Comparison of ENCODE assay signal across 8 cellular contexts in genomic region chr6:139374357-139375238, GRCh38. TPM values are rescaled to one million over a fixed set of nuclear protein-coding genes. Genes with fewer than 3 reads are reported as not detected.
A peak's percentile ranks its signal among the peaks of the same experiment; 100 is the strongest.
DNase-seq lines count a peak whose midpoint lies in the region; ATAC-seq and TF ChIP-seq lines count a peak whose summit lies in the region.

TSS of gene CITED2 (minus strand) at chr6:139374648. CDS start at chr6:139373944, 704 bp downstream.

- peak within 1 kb of the TSS; percentile 83 for H2AFZ ChIP-seq in GM23248

- H3K4me3 ChIP-seq in DOHH2 (ENCODE audit: low read length) (peak within 1 kb of the TSS; percentile 93), GM23248 (peak within 1 kb of the TSS; percentile 97), fibroblast of mammary gland (ENCODE audit: control insufficient read depth, low read depth, low read length) (peak within 1 kb of the TSS; percentile 97)

- H3K27ac Mint-ChIP-seq in activated T-helper 17 cell treated with anti-CD3 and anti-CD28 coated beads, Interleukin-2, amount 50 U/mL, for 72 hours, result peak within 1 kb of the TSS; percentile 97
- peak within 1 kb of the TSS; percentile 94 to 98 for H3K27ac Mint-ChIP-seq in natural killer cell treated with Interleukin-12 subunit alpha and Interleukin-12 subunit beta and Interleukin-15 and Interleukin-18, amount 100 ng/mL, for 72 hours

- H3K27ac ChIP-seq in DOHH2 (ENCODE audit: low read depth, low read length) (peak within 1 kb of the TSS; percentile 86), GM23248 (peak within 1 kb of the TSS; percentile 91), RWPE1 (peak within 1 kb of the TSS; percentile 99)

- peaks cover 32% of the 10 kb centered on the region for H3K36me3 ChIP-seq in DOHH2 (ENCODE audit: control insufficient read depth, low read length)
- H3K36me3 ChIP-seq in GM23248 (ENCODE audit: low read depth), result peaks cover 29% of the 10 kb centered on the region

- POLR2A ChIA-PET in RWPE1 (lab: Yijun Ruan, JAX; ENCODE audit: low non-redundant PET), result interaction anchor here (0.5 kb wide), 1 partner anchor 1268 kb away, joined by 3 read pairs; the partner anchor contains the start of gene PERP

- peaks cover 41% of the 10 kb centered on the region for H3K4me1 ChIP-seq in DOHH2 (ENCODE audit: control insufficient read depth, low read length)
- H3K4me1 ChIP-seq in GM23248 (ENCODE audit: insufficient read depth), result peaks cover 27% of the 10 kb centered on the region

- H4K20me1 ChIP-seq in DOHH2 (ENCODE audit: control insufficient read depth, insufficient read depth, low read depth, low read length), result peaks cover 4% of the 10 kb centered on the region; the same call in 1 of the 2 replicates
- H4K20me1 ChIP-seq in GM23248 (ENCODE audit: insufficient read depth), result peaks cover 5% of the 10 kb centered on the region; the same call in 1 of the 2 replicates

- no peaks in the 10 kb centered on the region for H3K9me3 Mint-ChIP-seq in activated T-helper 17 cell treated with anti-CD3 and anti-CD28 coated beads, Interleukin-2, amount 50 U/mL, for 72 hours
- no peaks in the 10 kb centered on the region for H3K9me3 Mint-ChIP-seq in natural killer cell treated with Interleukin-12 subunit alpha and Interleukin-12 subunit beta and Interleukin-15 and Interleukin-18, amount 100 ng/mL, for 72 hours

- H3K4me2 ChIP-seq in DOHH2 (ENCODE audit: low read length) (peak within 1 kb of the TSS; percentile 88), GM23248 (ENCODE audit: unreplicated experiment) (peak within 1 kb of the TSS; percentile 95)

- H3F3A ChIP-seq in DOHH2 (ENCODE audit: control insufficient read depth, insufficient read depth) (peaks cover 18% of the 10 kb centered on the region), GM23248 (ENCODE audit: insufficient read depth) (peaks cover 54% of the 10 kb centered on the region)

- H3K4me1 Mint-ChIP-seq in activated T-helper 17 cell treated with anti-CD3 and anti-CD28 coated beads, Interleukin-2, amount 50 U/mL, for 72 hours, result peaks cover 42% of the 10 kb centered on the region
- H3K4me1 Mint-ChIP-seq in natural killer cell treated with Interleukin-12 subunit alpha and Interleukin-12 subunit beta and Interleukin-15 and Interleukin-18, amount 100 ng/mL, for 72 hours (ENCODE audit: low read depth in 2 of 2), result peaks cover 59 to 65% of the 10 kb centered on the region in 2 donors

- no peaks in the 10 kb centered on the region for H3K27me3 Mint-ChIP-seq in activated T-helper 17 cell treated with anti-CD3 and anti-CD28 coated beads, Interleukin-2, amount 50 U/mL, for 72 hours
- no peaks in the 10 kb centered on the region for H3K27me3 Mint-ChIP-seq in natural killer cell treated with Interleukin-12 subunit alpha and Interleukin-12 subunit beta and Interleukin-15 and Interleukin-18, amount 100 ng/mL, for 72 hours

- in situ Hi-C loops in GM23248 (cut with MboI), result loop anchor here (10.0 to 25.0 kb wide), 3 partner anchors 220 to 680 kb away; no protein-coding TSS in a partner anchor

- CTCF ChIA-PET in RWPE1 (lab: Yijun Ruan, JAX), result interaction anchor here (0.6 to 0.7 kb wide), 4 partner anchors 111 to 929 kb away, joined by 3 to 5 read pairs (median 3); no protein-coding TSS in a partner anchor

- H3K27me3 ChIP-seq in DOHH2 (ENCODE audit: control insufficient read depth, low read length) (no peaks in the 10 kb centered on the region), GM23248 (replicated peaks; ENCODE audit: insufficient read depth) (no peaks in the 10 kb centered on the region)

- 1 to 2% methylated on average over 67 to 78 of the region's 82 CpGs for WGBS in GM23248 (ENCODE audit: low coverage in 1 of 2, low lambda C conversion rate in 2 of 2, missing lambda C conversion rate in 2 of 2), 2 experiments

- H3K4me3 Mint-ChIP-seq in activated T-helper 17 cell treated with anti-CD3 and anti-CD28 coated beads, Interleukin-2, amount 50 U/mL, for 72 hours, result peak within 1 kb of the TSS; percentile 95
- peak within 1 kb of the TSS; percentile 99 for H3K4me3 Mint-ChIP-seq in natural killer cell treated with Interleukin-12 subunit alpha and Interleukin-12 subunit beta and Interleukin-15 and Interleukin-18, amount 100 ng/mL, for 72 hours

- H3K9me2 ChIP-seq in DOHH2 (replicated peaks; ENCODE audit: control insufficient read depth, low read length) (no peaks in the 10 kb centered on the region), GM23248 (ENCODE audit: insufficient read depth) (no peaks in the 10 kb centered on the region)

- DNase-seq in GM23248 (peak; percentile 98), Kasumi-1 (lab: John Stamatoyannopoulos, UW) (peak; percentile 89 to 91), RWPE1 (ENCODE audit: low spot score) (peak; percentile 83), fibroblast of mammary gland (ENCODE audit: low read depth) (peak; percentile 94)
- peak; percentile 94 for DNase-seq in natural killer cell treated with Interleukin-12 subunit alpha and Interleukin-12 subunit beta and Interleukin-15 and Interleukin-18, amount 100 ng/mL, for 72 hours (ENCODE audit: low spot score)
- peak; percentile 86 for DNase-seq in stimulated activated naive CD4-positive, alpha-beta T cell treated with Interleukin-2 at 50 U/mL for 16 hours (lab: John Stamatoyannopoulos, UW)

- TF ChIP-seq CTCF in DOHH2 (IDR thresholded peaks at IDR 0.05; ENCODE audit: low read depth, low read length, poor library complexity, severe bottlenecking) (no peak), RWPE1 (conservative IDR thresholded peaks at IDR 0.05; ENCODE audit: low read depth) (no peak), fibroblast of mammary gland (conservative IDR thresholded peaks at IDR 0.05; ENCODE audit: control insufficient read depth, insufficient read depth, low read depth, low read length) (peak; percentile 4)

- peak; percentile 67 for ATAC-seq in activated T-helper 17 cell treated with anti-CD3 and anti-CD28 coated beads, Interleukin-2, amount 50 U/mL, for 72 hours (replicated peaks)
- peak; percentile 84 to 88 for ATAC-seq in natural killer cell treated with Interleukin-12 subunit alpha and Interleukin-12 subunit beta and Interleukin-15 and Interleukin-18, amount 100 ng/mL, for 72 hours

- H3K79me2 ChIP-seq in DOHH2 (ENCODE audit: control insufficient read depth, low read length), result peaks cover 30% of the 10 kb centered on the region
- H3K79me2 ChIP-seq in GM23248 (ENCODE audit: insufficient read depth), result peaks cover 52% of the 10 kb centered on the region

- peak within 1 kb of the TSS; percentile 97 for H3K9ac ChIP-seq in GM23248

- H3K36me3 Mint-ChIP-seq in activated T-helper 17 cell treated with anti-CD3 and anti-CD28 coated beads, Interleukin-2, amount 50 U/mL, for 72 hours (ENCODE audit: low read depth), result peaks cover 46% of the 10 kb centered on the region
- H3K36me3 Mint-ChIP-seq in natural killer cell treated with Interleukin-12 subunit alpha and Interleukin-12 subunit beta and Interleukin-15 and Interleukin-18, amount 100 ng/mL, for 72 hours, result peaks cover 7% of the 10 kb centered on the region

- H3K9me3 ChIP-seq in DOHH2 (ENCODE audit: control insufficient read depth, insufficient read depth, low read length), result no peaks in the 10 kb centered on the region
- no peaks in the 10 kb centered on the region for H3K9me3 ChIP-seq in GM23248 (ENCODE audit: low read depth)

RNA-seq across cellular contexts. Expression of gene CITED2, which starts in this region (rescaled TPM):
- total RNA-seq in GM23248 (2014; rRNA removed; shearing (Covaris generic)), result 1,051 and 1,192 TPM in 2 replicates
- polyA plus RNA-seq in GM23248 (2016; fragmentation: Nextera tagmentation; extraction: Ambion mirVana), result 644 and 672 TPM in 2 replicates
- total RNA-seq in activated T-helper 17 cell treated with anti-CD3 and anti-CD28 coated beads, Interleukin-2, amount 50 U/mL, for 72 hours, result 10 to 100 TPM; 60.9 to 99.4 TPM
- total RNA-seq in natural killer cell treated with Interleukin-12 subunit alpha and Interleukin-12 subunit beta and Interleukin-15 and Interleukin-18, amount 100 ng/mL, for 72 hours, result 10 to 100 TPM; 39.0 to 53.5 TPM

Comparison
In these comparisons a context has a peak if more than half of its experiments do, and no peak if none do; other contexts are left out.
1. Peak in every context shown above with its lines: DNase-seq, ATAC-seq, H3K4me3 ChIP-seq and H3K27ac ChIP-seq.
2. RNA of gene CITED2 (total RNA-seq): 1,051 to 1,192 TPM in GM23248; 60.9 to 99.4 TPM in activated T-helper 17 cell treated with anti-CD3 and anti-CD28 coated beads, Interleukin-2, amount 50 U/mL, for 72 hours and 39.0 to 53.5 TPM in natural killer cell treated with Interleukin-12 subunit alpha and Interleukin-12 subunit beta and Interleukin-15 and Interleukin-18, amount 100 ng/mL, for 72 hours; every median in the first group is over 10 times any median in the second.